ENCODE assay signal across 8 cellular contexts in the genomic region with DNA sequence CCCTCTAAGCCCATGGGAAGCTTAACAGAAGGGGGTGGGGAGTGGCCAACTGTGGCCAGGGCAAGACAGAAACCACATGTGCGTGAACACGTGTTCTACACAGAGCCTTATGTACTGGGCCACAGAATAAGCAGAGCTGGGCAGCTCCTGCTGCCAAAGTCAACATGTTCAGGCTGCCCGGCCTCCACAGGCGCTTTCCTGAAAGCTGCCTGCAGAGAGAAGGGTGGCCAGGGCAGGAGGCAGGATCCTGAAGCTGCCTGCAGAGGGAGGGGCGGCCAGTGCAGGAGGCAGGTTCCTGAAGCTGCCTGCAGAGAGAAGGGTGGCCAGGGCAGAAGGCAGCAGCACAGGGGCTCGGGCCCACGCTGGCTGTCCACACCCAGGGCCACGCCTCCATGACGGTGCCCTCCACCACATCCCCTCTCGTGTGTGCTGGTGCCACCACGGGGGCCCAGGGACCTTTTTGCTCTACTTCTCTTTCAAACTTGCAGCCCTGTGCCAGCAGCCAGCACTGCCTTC.
DNase-seq lines count a peak whose midpoint lies in the region; ATAC-seq and TF ChIP-seq lines count a peak whose summit lies in the region.

No MANE protein-coding gene starts in this region.

- peak overlapping the region; percentile 86 for H3K27ac Mint-ChIP-seq in type B pancreatic cell

- peaks cover 75% of the 10 kb centered on the region for H3K4me1 Mint-ChIP-seq in type B pancreatic cell (ENCODE audit: unreplicated experiment)

- ATAC-seq in HG02588 (IDR thresholded peaks at IDR 0.05; ENCODE audit: unreplicated experiment) = no peak
- ATAC-seq in GM21529 (IDR thresholded peaks at IDR 0.05; ENCODE audit: unreplicated experiment) = no peak

- H3K9me3 Mint-ChIP-seq in type B pancreatic cell = no peaks in the 10 kb centered on the region

- no peak overlapping the region for H3K4me3 ChIP-seq in choroid plexus epithelial cell (ENCODE audit: low read depth, low read length)

- H3K27me3 Mint-ChIP-seq in type B pancreatic cell = no peaks in the 10 kb centered on the region

- peaks cover under 1% of the 10 kb centered on the region for H3K36me3 Mint-ChIP-seq in type B pancreatic cell

- TF ChIP-seq CTCF in choroid plexus epithelial cell (conservative IDR thresholded peaks at IDR 0.05; ENCODE audit: low read depth, low read length) = peak; percentile 51
- no peak for TF ChIP-seq CTCF in type B pancreatic cell (conservative IDR thresholded peaks at IDR 0.05)

- H3K4me3 Mint-ChIP-seq in type B pancreatic cell = peak overlapping the region; percentile 69

- DNase-seq in D341Med (ENCODE audit: low spot score) = peak; percentile 54
- DNase-seq in NCI-H774 (lab: John Stamatoyannopoulos, UW) = peak; percentile 47
- DNase-seq in choroid plexus epithelial cell (ENCODE audit: low read depth) = peak; percentile 98
- peak; percentile 78 for DNase-seq in medulla oblongata (ENCODE audit: extremely low spot score)
- no peak for DNase-seq in type B pancreatic cell (ENCODE audit: extremely low spot score, unreplicated experiment)
- DNase-seq in NCI-H1436 (lab: John Stamatoyannopoulos, UW) = no peak

Comparison
In these comparisons a context has a peak if more than half of its experiments do, and no peak if none do; other contexts are left out.
1. DNase-seq: peak in D341Med (single experiment), NCI-H774 (single experiment), choroid plexus epithelial cell (single experiment) and medulla oblongata (single experiment); none in type B pancreatic cell (single experiment) and NCI-H1436 (single experiment).